ENCODE assay signal across 8 cellular contexts in genomic region chr2:135985826-135986393, GRCh38. TPM values are rescaled to one million over a fixed set of nuclear protein-coding genes. Genes with fewer than 3 reads are reported as not detected.
DNase-seq lines count a peak whose midpoint lies in the region; ATAC-seq and TF ChIP-seq lines count a peak whose summit lies in the region.

No MANE protein-coding gene starts in this region.

- H3K4me2 ChIP-seq in PC-3 (ENCODE audit: low read length), result peak overlapping the region; percentile 97

- H3K4me3 Mint-ChIP-seq in activated naive CD4-positive, alpha-beta T cell treated with anti-CD3 and anti-CD28 coated beads, Interleukin-2, amount 50 U/mL, for 24 hours, result peak overlapping the region; percentile 93

- ATAC-seq in GM18505 (IDR thresholded peaks at IDR 0.05; ENCODE audit: unreplicated experiment) (peak; percentile 42), HG02852 (IDR thresholded peaks at IDR 0.05; ENCODE audit: unreplicated experiment) (peak; percentile 58), PC-3 (peak; percentile 11)

- peaks cover 37% of the 10 kb centered on the region for H3K79me2 ChIP-seq in PC-3 (ENCODE audit: low read length)

- peak overlapping the region; percentile 95 for H3K27ac ChIP-seq in PC-3 (ENCODE audit: low read length)

- peak overlapping the region; percentile 98 for H3K27ac Mint-ChIP-seq in activated naive CD4-positive, alpha-beta T cell treated with anti-CD3 and anti-CD28 coated beads, Interleukin-2, amount 50 U/mL, for 24 hours

- TF ChIP-seq CTCF in PC-3 (conservative IDR thresholded peaks at IDR 0.05; ENCODE audit: low read depth, low read length), result no peak

- DNase-seq in PC-3, result no peak
- peak; percentile 71 for DNase-seq in stimulated activated CD4-positive, alpha-beta T cell treated with anti-CD3 and anti-CD28 coated beads, Interleukin-4, amount 100 ng/mL, for 1 hour
- DNase-seq in epidermal melanocyte (ENCODE audit: insufficient read length, low spot score), result no peak
- DNase-seq in OCI-M2 (lab: John Stamatoyannopoulos, UW; ENCODE audit: unreplicated experiment), result no peak

- TF ChIP-seq POLR2A in GM18505 (IDR thresholded peaks at IDR 0.05; ENCODE audit: borderline replicate concordance, extremely low read depth, insufficient read depth, insufficient read length), result no peak

- no peaks in the 10 kb centered on the region for H3K9me3 ChIP-seq in PC-3 (ENCODE audit: low read length)

- no peaks in the 10 kb centered on the region for H3K27me3 Mint-ChIP-seq in activated naive CD4-positive, alpha-beta T cell treated with anti-CD3 and anti-CD28 coated beads, Interleukin-2, amount 50 U/mL, for 24 hours

- no peaks in the 10 kb centered on the region for H4K20me1 ChIP-seq in PC-3 (ENCODE audit: low read length)

- H3K9ac ChIP-seq in PC-3 (ENCODE audit: low read length), result peak overlapping the region; percentile 100

- peaks cover 12% of the 10 kb centered on the region for H3K36me3 ChIP-seq in PC-3 (ENCODE audit: low read depth, low read length)

- H3K4me1 ChIP-seq in PC-3 (ENCODE audit: insufficient read depth, low read length), result peaks cover 19% of the 10 kb centered on the region

- BruUV-seq in PC-3 (replicated peaks; lab: Mats Ljungman, UMichigan), result no TSS peak

- intact Hi-C loops in PC-3 (cut with micrococcal nuclease), result loop anchor here (1.0 to 5.0 kb wide), 2 partner anchors 37 to 69 kb away; no protein-coding TSS in a partner anchor

- no peaks in the 10 kb centered on the region for H3F3A ChIP-seq in PC-3 (ENCODE audit: low read length, unreplicated experiment)

- no peaks in the 10 kb centered on the region for H3K9me2 ChIP-seq in PC-3 (replicated peaks; ENCODE audit: low read length)

- H2AFZ ChIP-seq in PC-3 (ENCODE audit: low read length), result peak overlapping the region; percentile 97

- no peaks in the 10 kb centered on the region for H3K27me3 ChIP-seq in PC-3 (ENCODE audit: low read length)

- CTCF ChIA-PET in PC-3 (lab: Charles Lee), result no interaction called here

- peaks cover 11% of the 10 kb centered on the region for H3K36me3 Mint-ChIP-seq in activated naive CD4-positive, alpha-beta T cell treated with anti-CD3 and anti-CD28 coated beads, Interleukin-2, amount 50 U/mL, for 24 hours

- H3K9me3 Mint-ChIP-seq in activated naive CD4-positive, alpha-beta T cell treated with anti-CD3 and anti-CD28 coated beads, Interleukin-2, amount 50 U/mL, for 24 hours, result no peaks in the 10 kb centered on the region

- POLR2A ChIA-PET in PC-3 (lab: Charles Lee; ENCODE audit: unreplicated experiment), result interaction anchor here (0.6 kb wide), 1 partner anchor 32 kb away, joined by 3 read pairs; no protein-coding TSS in a partner anchor

- H3K4me1 Mint-ChIP-seq in activated naive CD4-positive, alpha-beta T cell treated with anti-CD3 and anti-CD28 coated beads, Interleukin-2, amount 50 U/mL, for 24 hours, result peaks cover 37% of the 10 kb centered on the region

- peak overlapping the region; percentile 89 for H3K4me3 ChIP-seq in PC-3 (ENCODE audit: low read length)
- H3K4me3 ChIP-seq in iPS-11a (ENCODE audit: low read depth, low read length), result peak overlapping the region; percentile 89

RNA-seq across cellular contexts. Expression of gene DARS1, which starts 0.5 kb away (rescaled TPM):
- 56.7 and 78.6 TPM in 2 replicates for total RNA-seq in PC-3 (2014; rRNA removed)
